ENCODE assay signal across 18 cellular contexts in the genomic region with DNA sequence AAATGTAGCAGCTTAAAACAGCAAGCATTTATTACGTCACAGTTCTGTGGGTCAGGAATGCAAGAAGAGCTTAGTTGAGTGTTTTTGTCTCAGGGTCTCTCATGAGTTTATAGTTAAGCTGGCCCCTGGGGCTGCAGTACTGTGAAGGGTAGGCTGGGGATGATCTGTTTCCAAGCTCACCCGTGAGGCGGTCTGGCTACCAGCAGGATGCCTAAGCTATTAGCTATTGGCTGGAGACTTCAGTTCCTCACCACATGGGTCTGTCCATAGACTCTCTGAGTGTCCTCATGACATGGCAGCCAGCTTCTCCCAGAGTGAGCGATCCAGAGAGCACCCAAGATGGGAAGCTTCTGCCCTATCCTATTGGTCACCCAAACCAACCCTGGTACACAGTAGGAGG. TPM values are rescaled to one million over a fixed set of nuclear protein-coding genes. Genes with fewer than 3 reads are reported as not detected.
DNase-seq lines count a peak whose midpoint lies in the region; ATAC-seq and TF ChIP-seq lines count a peak whose summit lies in the region.
"Had no signal": no experiment of that assay in that cellular context is flagged by ENCODE, and none has a peak within 500 bp of the region (broad histone marks: within the 10 kb centered on the region; RNA-seq: fewer than 3 reads in every experiment).

No MANE protein-coding gene starts in this region.

- intact Hi-C loops in activated CD4-positive, alpha-beta T cell treated with anti-CD3 and anti-CD28 coated beads for 36 hours (cut with DNase I, micrococcal nuclease), result no loop called here

- no peaks in the 10 kb centered on the region for H4K20me1 ChIP-seq in neural progenitor cell (ENCODE audit: low read depth)

- H2AFZ ChIP-seq in neural progenitor cell (replicated peaks), result no peak overlapping the region

- no peaks in the 10 kb centered on the region for H3K4me1 ChIP-seq in HEK293 (ENCODE audit: control insufficient read depth, insufficient read depth, low read length)
- peaks cover 15% of the 10 kb centered on the region for H3K4me1 ChIP-seq in neural progenitor cell

- peaks cover 7% of the 10 kb centered on the region for H3K27me3 ChIP-seq in neural progenitor cell

- H3K27ac ChIP-seq in HEK293 (ENCODE audit: extremely low read depth, low read depth, low read length), result no peak overlapping the region
- H3K27ac ChIP-seq in neural progenitor cell, result no peak overlapping the region

- no peaks in the 10 kb centered on the region for H3K27me3 Mint-ChIP-seq in activated CD4-positive, alpha-beta T cell treated with anti-CD3 and anti-CD28 coated beads for 36 hours
- no peaks in the 10 kb centered on the region for H3K27me3 Mint-ChIP-seq in central memory CD8-positive, alpha-beta T cell
- H3K27me3 Mint-ChIP-seq in neural progenitor cell (ENCODE audit: insufficient read depth, low read depth), result peaks cover 2% of the 10 kb centered on the region

- H3K9me3 ChIP-seq in HEK293 (ENCODE audit: control insufficient read depth, insufficient read depth, low read depth, low read length) (no peaks in the 10 kb centered on the region), neural progenitor cell (ENCODE audit: low read depth) (no peaks in the 10 kb centered on the region)

- CTCF ChIA-PET in activated CD4-positive, alpha-beta T cell treated with anti-CD3 and anti-CD28 coated beads for 36 hours (lab: Charles Lee), result interaction anchor here (0.6 to 2.9 kb wide), 5 partner anchors 8 to 332 kb away, joined by 4 to 11 read pairs (median 4); no protein-coding TSS in a partner anchor
- CTCF ChIA-PET in HEK293 (lab: Yijun Ruan, JAX), result interaction anchor here (0.9 kb wide), 1 partner anchor 725 kb away, joined by 4 read pairs; no protein-coding TSS in a partner anchor

- no peaks in the 10 kb centered on the region for H3K9me3 Mint-ChIP-seq in activated CD4-positive, alpha-beta T cell treated with anti-CD3 and anti-CD28 coated beads for 36 hours (ENCODE audit: low read depth)
- H3K9me3 Mint-ChIP-seq in central memory CD8-positive, alpha-beta T cell, result no peaks in the 10 kb centered on the region
- H3K9me3 Mint-ChIP-seq in neural progenitor cell, result no peaks in the 10 kb centered on the region
- H3K9me3 Mint-ChIP-seq: HFFc6 had no signal

- POLR2A ChIA-PET in activated CD4-positive, alpha-beta T cell treated with anti-CD3 and anti-CD28 coated beads for 36 hours (lab: Charles Lee), result interaction anchor here (0.7 to 3.8 kb wide), 2 partner anchors 23 to 1210 kb away, joined by 3 to 26 read pairs; a partner anchor contains a TSS
- POLR2A ChIA-PET in HEK293 (lab: Yijun Ruan, JAX), result interaction anchor here (1.1 to 2.2 kb wide), 2 partner anchors 13 to 23 kb away, joined by 12 to 13 read pairs; a partner anchor contains a TSS

- H3K9ac ChIP-seq in neural progenitor cell, result no peak overlapping the region

- no peaks in the 10 kb centered on the region for H3K79me2 ChIP-seq in neural progenitor cell (ENCODE audit: low read depth)

- TF ChIP-seq CTCF in HEK293 (tag by site-specific recombination; IDR thresholded peaks at IDR 0.05) (no peak), neural progenitor cell (IDR thresholded peaks at IDR 0.05) (no peak)

- peaks cover 23% of the 10 kb centered on the region for H3F3A ChIP-seq in neural progenitor cell (ENCODE audit: low read depth)

- H3K4me3 ChIP-seq in HEK293 (ENCODE audit: low read depth, low read length) (no peak overlapping the region), neural progenitor cell (no peak overlapping the region)

- peak overlapping the region; percentile 0 for H3K27ac Mint-ChIP-seq in activated CD4-positive, alpha-beta T cell treated with anti-CD3 and anti-CD28 coated beads for 36 hours
- peak overlapping the region; percentile 100 for H3K27ac Mint-ChIP-seq in central memory CD8-positive, alpha-beta T cell (ENCODE audit: low read depth)
- H3K27ac Mint-ChIP-seq in neural progenitor cell, result no peak overlapping the region
- H3K27ac Mint-ChIP-seq: HFFc6 had no signal

- no peak overlapping the region for H3K4me3 Mint-ChIP-seq in activated CD4-positive, alpha-beta T cell treated with anti-CD3 and anti-CD28 coated beads for 36 hours
- no peak overlapping the region for H3K4me3 Mint-ChIP-seq in central memory CD8-positive, alpha-beta T cell
- H3K4me3 Mint-ChIP-seq in neural progenitor cell, result no peak overlapping the region
- H3K4me3 Mint-ChIP-seq: HFFc6 had no signal

- no peak overlapping the region for H3K4me2 ChIP-seq in neural progenitor cell

- H3K36me3 Mint-ChIP-seq in activated CD4-positive, alpha-beta T cell treated with anti-CD3 and anti-CD28 coated beads for 36 hours (ENCODE audit: low read depth), result peaks cover 14% of the 10 kb centered on the region
- H3K36me3 Mint-ChIP-seq in central memory CD8-positive, alpha-beta T cell (ENCODE audit: insufficient read depth), result peaks cover 17% of the 10 kb centered on the region
- H3K36me3 Mint-ChIP-seq in neural progenitor cell, result no peaks in the 10 kb centered on the region

- ATAC-seq in activated CD4-positive, alpha-beta T cell treated with anti-CD3 and anti-CD28 coated beads for 36 hours, result no peak
- no peak for ATAC-seq in central memory CD8-positive, alpha-beta T cell (replicated peaks; ENCODE audit: extremely low read depth, poor library complexity, severe bottlenecking)
- ATAC-seq in HG02870 (IDR thresholded peaks at IDR 0.05; ENCODE audit: unreplicated experiment), result no peak
- ATAC-seq: HepG2 had no signal

- DNase-seq in activated CD4-positive, alpha-beta T cell treated with anti-CD3 and anti-CD28 coated beads for 36 hours, result no peak
- DNase-seq in activated CD4-positive, alpha-beta T cell treated with anti-CD3 and anti-CD28 coated beads, Interleukin-2, amount 50 U/mL, for 1 hour, result no peak
- DNase-seq in central memory CD8-positive, alpha-beta T cell (ENCODE audit: low spot score in 2 of 2), result no peak
- DNase-seq in neural progenitor cell (ENCODE audit: low spot score), result peak; percentile 27
- DNase-seq in NCI-H1048 (lab: John Stamatoyannopoulos, UW), result no peak
- DNase-seq in cerebellum (ENCODE audit: low spot score), result no peak
- DNase-seq: 8988T; HFFc6; NCI-H1417; NCI-H187 treated with DMSO at 0.1 percent for 48 hours; NCI-H446; NCI-H69; NK-92 treated with Interleukin-12 subunit alpha and Interleukin-12 subunit beta, amount 100 ng/mL, for 24 hours; RPMI8226; SIG-M5 had no signal

- H3K4me1 Mint-ChIP-seq in activated CD4-positive, alpha-beta T cell treated with anti-CD3 and anti-CD28 coated beads for 36 hours, result peaks cover 45% of the 10 kb centered on the region
- H3K4me1 Mint-ChIP-seq in central memory CD8-positive, alpha-beta T cell, result peaks cover 68% of the 10 kb centered on the region
- peaks cover 16% of the 10 kb centered on the region for H3K4me1 Mint-ChIP-seq in neural progenitor cell

- no peaks in the 10 kb centered on the region; a peak in 1 of 3 replicates for H3K36me3 ChIP-seq in HEK293 (ENCODE audit: control insufficient read depth in 2 of 2, insufficient read depth in 1 of 2, low read length in 2 of 2)
- no peaks in the 10 kb centered on the region for H3K36me3 ChIP-seq in neural progenitor cell

TF ChIP-seq in HEK293, 187 proteins besides CTCF, POLR2A, EP300 and RAD21:
- TF ChIP-seq ZNF350 (tag by site-specific recombination; IDR thresholded peaks at IDR 0.05), result no peak
- TF ChIP-seq ZIC2 (tag by site-specific recombination; IDR thresholded peaks at IDR 0.05), result 0 out of 2 replicates have a peak, but pooled peaks have one; percentile 21
- TF ChIP-seq ZNF341 (tag by site-specific recombination; IDR thresholded peaks at IDR 0.05; ENCODE audit: low read depth), result 0 out of 2 replicates have a peak, but pooled peaks have one; percentile 25
TF ChIP-seq in HEK293: peak in this region for 2.

RNA-seq across cellular contexts. Expression of a gene that starts 12.8 kb away (rescaled TPM):
- total RNA-seq in activated CD4-positive, alpha-beta T cell treated with anti-CD3 and anti-CD28 coated beads for 36 hours, result 10 to 100 TPM; 11.5 to 14.3 TPM
- total RNA-seq in neural progenitor cell (ENCODE audit: low replicate concordance) (8.6 TPM in 2 replicates), cerebellum (20.2 TPM)

RNA-seq across cellular contexts. Expression of a gene that starts 23.1 kb away (rescaled TPM):
- 10 to 100 TPM; 14.7 to 15.3 TPM for total RNA-seq in activated CD4-positive, alpha-beta T cell treated with anti-CD3 and anti-CD28 coated beads for 36 hours
- total RNA-seq in neural progenitor cell (ENCODE audit: low replicate concordance) (40.1 and 40.4 TPM in 2 replicates), cerebellum (29.6 TPM)

RNA-seq across cellular contexts. Expression of a gene that starts 46.7 kb away (rescaled TPM):
- total RNA-seq in activated CD4-positive, alpha-beta T cell treated with anti-CD3 and anti-CD28 coated beads for 36 hours, result not detected
- total RNA-seq in neural progenitor cell (ENCODE audit: low replicate concordance) (0.06 TPM in 1 of 2 replicates, not detected in the other), cerebellum (5.4 TPM)
